In genomic region chr4:41414380-41414779, GRCh38 we compare ENCODE assay signal across 26 cellular contexts.
"Had no signal": no experiment of that assay in that cellular context is flagged by ENCODE, and none has a peak within 500 bp of the region (broad histone marks: within the 10 kb centered on the region; RNA-seq: fewer than 3 reads in every experiment).

No MANE protein-coding gene starts in this region.

- DNase-seq: activated CD4-positive, alpha-beta T cell treated with anti-CD3 and anti-CD28 coated beads for 4 hours; activated CD4-positive, alpha-beta T cell treated with anti-CD3 and anti-CD28 coated beads, Interleukin-2, amount 50 U/mL, for 48 hours; activated CD8-positive, alpha-beta memory T cell treated with anti-CD3 and anti-CD28 coated beads for 24 hours; activated effector memory CD4-positive, alpha-beta T cell treated with anti-CD3 and anti-CD28 coated beads, Interleukin-2, amount 50 U/mL, for 16 hours; activated naive CD4-positive, alpha-beta T cell treated with anti-CD3 and anti-CD28 coated beads for 36 hours; activated naive CD8-positive, alpha-beta T cell treated with anti-CD3 and anti-CD28 coated beads for 36 hours; adrenal gland; aorta; body of pancreas; effector memory CD8-positive, alpha-beta T cell; erythroblast; heart right ventricle; mesendoderm; mucosa of descending colon; pancreas; spleen; stimulated activated naive CD4-positive, alpha-beta T cell; tibial artery had no signal

- H3K4me3 ChIP-seq: adrenal gland, body of pancreas, cardiac muscle cell, coronary artery, heart right ventricle, lung, mucosa of descending colon, pancreas, prostate gland, right atrium auricular region, spleen, suprapubic skin, tibial artery had no signal

- ATAC-seq: body of pancreas; effector memory CD8-positive, alpha-beta T cell; heart right ventricle; mucosa of descending colon; natural killer cell treated with Interleukin-12 subunit alpha and Interleukin-12 subunit beta and Interleukin-15 and Interleukin-18, amount 100 ng/mL, for 72 hours; pancreas had no signal

- H3K4me1 ChIP-seq: pancreas, prostate gland had no signal

- H3K36me3 ChIP-seq: adrenal gland, cardiac muscle cell, heart right ventricle, pancreas, prostate gland, right atrium auricular region, spleen, suprapubic skin, tibial artery had no signal

- H3K27me3 ChIP-seq: adrenal gland, body of pancreas, pancreas, right atrium auricular region, suprapubic skin, tibial artery had no signal

- H3K27ac ChIP-seq: adrenal gland, body of pancreas, cardiac muscle cell, coronary artery, heart right ventricle, pancreas, prostate gland, right atrium auricular region, suprapubic skin, tibial artery, VCaP had no signal

- FAIRE-seq: pancreas had no signal

- H3K9me3 ChIP-seq: adrenal gland, body of pancreas, heart right ventricle, mucosa of descending colon, pancreas, prostate gland, right atrium auricular region, spleen, suprapubic skin, tibial artery had no signal
